Comparison of ENCODE assay signal across 29 cellular contexts in genomic region chr1:187445066-187445465, GRCh38.
A peak's percentile ranks its signal among the peaks of the same experiment; 100 is the strongest.
DNase-seq lines count a peak whose midpoint lies in the region; ATAC-seq lines count a peak whose summit lies in the region.
"Had no signal": no experiment of that assay in that cellular context is flagged by ENCODE, and none has a peak within 500 bp of the region (broad histone marks: within the 10 kb centered on the region; RNA-seq: fewer than 3 reads in every experiment).

No MANE protein-coding gene starts in this region.

- no peaks in the 10 kb centered on the region for H3K9me3 ChIP-seq in mesodermal cell (ENCODE audit: control insufficient read depth, low read length)
- H3K9me3 ChIP-seq: A549, HAP-1 had no signal

- peak; percentile 49 for DNase-seq in Daoy (ENCODE audit: low read depth)
- DNase-seq in HT1080 (ENCODE audit: low read depth) = peak; percentile 17
- DNase-seq in SK-MEL-5 (ENCODE audit: low read depth, low spot score) = peak; percentile 62
- no peak for DNase-seq in stimulated activated naive CD4-positive, alpha-beta T cell (lab: John Stamatoyannopoulos, UW)
- DNase-seq in midbrain (lab: John Stamatoyannopoulos, UW) = no peak
- no peak for DNase-seq in hepatic stellate cell (ENCODE audit: low spot score)
- DNase-seq: CD8-positive, alpha-beta T cell; DMS 273 treated with DMSO at 0.1 percent for 48 hours; DMS79; GOT3; Kasumi-1; MV-4-11; NCI-H1105 treated with DMSO at 0.1 percent for 48 hours; NCI-H146; NCI-H1930; NCI-H2107; NCI-H446; NCI-H524 treated with DMSO at 0.1 percent for 48 hours; NCI-H774; NK-92 treated with Interleukin-12 subunit alpha and Interleukin-12 subunit beta, amount 100 ng/mL, for 24 hours; PC-9; SHP77 had no signal

- H3K4me3 ChIP-seq in mesodermal cell (ENCODE audit: extremely low read depth, insufficient read depth, low read length, poor library complexity, severe bottlenecking) = no peak overlapping the region
- H3K4me3 ChIP-seq: A549, HAP-1, K562, PC-9 had no signal

- in situ Hi-C loops in SK-MEL-5 (cut with HindIII; ENCODE audit: low pct_unique_long_range_greater_than_20kb, low sequenced_read_pairs) = no loop called here

- peak overlapping the region; percentile 46 for H3K27ac ChIP-seq in mesodermal cell (ENCODE audit: low read depth, low read length, severe bottlenecking)
- H3K27ac ChIP-seq: A549, C4-2B, PC-9, RWPE1 had no signal

- WGBS in mesodermal cell (ENCODE audit: insufficient coverage in 2 of 2), 2 experiments = 67 to 100% methylated on average over 1 of the region's 2 CpGs

- H3K4me1 ChIP-seq in mesodermal cell (ENCODE audit: control insufficient read depth, insufficient read depth, low read length, poor library complexity, severe bottlenecking) = no peaks in the 10 kb centered on the region
- H3K4me1 ChIP-seq: A549, HAP-1 had no signal

- no peaks in the 10 kb centered on the region for H3K36me3 ChIP-seq in mesodermal cell (ENCODE audit: control insufficient read depth, insufficient read depth, low read length)
- H3K36me3 ChIP-seq: HAP-1 had no signal

- no peak for ATAC-seq in HG03565 (IDR thresholded peaks at IDR 0.05; ENCODE audit: unreplicated experiment)
- ATAC-seq: A549; CD8-positive, alpha-beta T cell; K562 had no signal

Comparison
In these comparisons a context has a peak if more than half of its experiments do, and no peak if none do; other contexts are left out.
1. DNase-seq: peak in Daoy (single experiment), HT1080 (single experiment) and SK-MEL-5 (single experiment); none in stimulated activated naive CD4-positive, alpha-beta T cell (0 of 6), midbrain (single experiment) and hepatic stellate cell (single experiment).